ENCODE assay signal across 17 cellular contexts in genomic region chr2:120342451-120342850, GRCh38. TPM values are rescaled to one million over a fixed set of nuclear protein-coding genes. Genes with fewer than 3 reads are reported as not detected.
DNase-seq lines count a peak whose midpoint lies in the region; ATAC-seq, FAIRE-seq and TF ChIP-seq lines count a peak whose summit lies in the region.
"Had no signal": no experiment of that assay in that cellular context is flagged by ENCODE, and none has a peak within 500 bp of the region (broad histone marks: within the 10 kb centered on the region; RNA-seq: fewer than 3 reads in every experiment).

No MANE protein-coding gene starts in this region.

- H3K27ac ChIP-seq in neutrophil: peak overlapping the region; percentile 9
- H3K27ac ChIP-seq: BLaER1, Peyer's patch had no signal

- H3K4me1 Mint-ChIP-seq in immature natural killer cell: peaks cover 14 to 19% of the 10 kb centered on the region in 2 donors
- peaks cover 17% of the 10 kb centered on the region for H3K4me1 Mint-ChIP-seq in activated naive CD8-positive, alpha-beta T cell treated with anti-CD3 and anti-CD28 coated beads, Interleukin-2, amount 50 U/mL, for 24 hours

- ATAC-seq in Right ventricle myocardium inferior: no peak
- ATAC-seq in GM19397 (IDR thresholded peaks at IDR 0.05; ENCODE audit: unreplicated experiment): no peak
- no peak for ATAC-seq in activated naive CD8-positive, alpha-beta T cell treated with anti-CD3 and anti-CD28 coated beads, Interleukin-2, amount 50 U/mL, for 24 hours

- peaks cover 52% of the 10 kb centered on the region for H3K27me3 ChIP-seq in neutrophil

- peak; percentile 16 for DNase-seq in Right ventricle myocardium inferior (ENCODE audit: missing footprints)
- no peak for DNase-seq in cardiac septum (ENCODE audit: low spot score)
- DNase-seq in NCI-H82 treated with DMSO at 0.1 percent for 48 hours (lab: John Stamatoyannopoulos, UW; ENCODE audit: unreplicated experiment): peak; percentile 35
- no peak for DNase-seq in immature natural killer cell
- no peak for DNase-seq in GM12892 (ENCODE audit: insufficient read length)
- no peak for DNase-seq in activated naive CD8-positive, alpha-beta T cell treated with anti-CD3 and anti-CD28 coated beads, Interleukin-2, amount 50 U/mL, for 24 hours
- DNase-seq: EL, HCEC 1CT, KBM-7, NCI-H1417 treated with DMSO at 0.1 percent for 48 hours, NCI-H1930, Peyer's patch, SHP77 had no signal

- no peaks in the 10 kb centered on the region for H3K36me3 ChIP-seq in neutrophil
- H3K36me3 ChIP-seq: BLaER1, Peyer's patch had no signal

- TF ChIP-seq CTCF in neutrophil (IDR thresholded peaks at IDR 0.05): no peak

- no peaks in the 10 kb centered on the region for H3K9me3 Mint-ChIP-seq in immature natural killer cell
- no peaks in the 10 kb centered on the region for H3K9me3 Mint-ChIP-seq in activated naive CD8-positive, alpha-beta T cell treated with anti-CD3 and anti-CD28 coated beads, Interleukin-2, amount 50 U/mL, for 24 hours

- peaks cover 16 to 23% (median 21%) of the 10 kb centered on the region in 3 donors for H3K27me3 Mint-ChIP-seq in immature natural killer cell (ENCODE audit: low read depth in 3 of 3)
- peaks cover 45% of the 10 kb centered on the region for H3K27me3 Mint-ChIP-seq in activated naive CD8-positive, alpha-beta T cell treated with anti-CD3 and anti-CD28 coated beads, Interleukin-2, amount 50 U/mL, for 24 hours

- H3K4me3 ChIP-seq in neutrophil (ENCODE audit: low read depth in 1 of 2, low read length in 1 of 2): peak overlapping the region; percentile 13 to 21
- H3K4me3 ChIP-seq: BLaER1 had no signal

- intact Hi-C loops in Right ventricle myocardium inferior (cut with DNase I) (loop anchor here (5.0 kb wide), 1 partner anchor 225 kb away; no protein-coding TSS in a partner anchor), cardiac septum (cut with DNase I) (loop anchor here (5.0 to 10.0 kb wide), 2 partner anchors 95 to 732 kb away; no protein-coding TSS in a partner anchor)

- no peaks in the 10 kb centered on the region for H3K36me3 Mint-ChIP-seq in immature natural killer cell
- H3K36me3 Mint-ChIP-seq in activated naive CD8-positive, alpha-beta T cell treated with anti-CD3 and anti-CD28 coated beads, Interleukin-2, amount 50 U/mL, for 24 hours (ENCODE audit: low read depth): no peaks in the 10 kb centered on the region

- no peaks in the 10 kb centered on the region for H3K9me3 ChIP-seq in neutrophil
- H3K9me3 ChIP-seq: BLaER1, Peyer's patch had no signal

- H3K4me1 ChIP-seq in neutrophil (ENCODE audit: control insufficient read depth in 1 of 2, insufficient read depth in 1 of 2, low read depth in 1 of 2, low read length in 1 of 2): peaks cover 87 to 90% of the 10 kb centered on the region in 2 experiments

- H3K27ac Mint-ChIP-seq in immature natural killer cell: no peak overlapping the region
- no peak overlapping the region for H3K27ac Mint-ChIP-seq in activated naive CD8-positive, alpha-beta T cell treated with anti-CD3 and anti-CD28 coated beads, Interleukin-2, amount 50 U/mL, for 24 hours

- FAIRE-seq in GM12892 (lab: Jason Lieb, UNC): no peak
- FAIRE-seq: GM19239 had no signal

- no peak for TF ChIP-seq POLR2A in GM12892 (IDR thresholded peaks at IDR 0.05; ENCODE audit: low read depth, low read length)

- H3K4me3 Mint-ChIP-seq in immature natural killer cell: peak overlapping the region in 3 of 5 donors; percentile 65
- no peak overlapping the region for H3K4me3 Mint-ChIP-seq in activated naive CD8-positive, alpha-beta T cell treated with anti-CD3 and anti-CD28 coated beads, Interleukin-2, amount 50 U/mL, for 24 hours

RNA-seq across cellular contexts. Expression of gene INHBB, which starts 3.5 kb away (rescaled TPM):
- total RNA-seq in Right ventricle myocardium inferior (7.1 TPM), cardiac septum (2.8 TPM)
- polyA plus RNA-seq in immature natural killer cell: not detected
- not detected for polyA plus RNA-seq in GM12892 (2012; ENCODE audit: missing spikeins)

Comparison
In these comparisons a context has a peak if more than half of its experiments do, and no peak if none do; other contexts are left out.
1. DNase-seq: peak in Right ventricle myocardium inferior (single experiment) and NCI-H82 treated with DMSO at 0.1 percent for 48 hours (single experiment); none in cardiac septum (single experiment), immature natural killer cell (0 of 3), GM12892 (single experiment) and activated naive CD8-positive, alpha-beta T cell treated with anti-CD3 and anti-CD28 coated beads, Interleukin-2, amount 50 U/mL, for 24 hours (single experiment).